ENCODE assay signal across 12 cellular contexts in genomic region chr7:73829921-73830617, GRCh38. TPM values are rescaled to one million over a fixed set of nuclear protein-coding genes. Genes with fewer than 3 reads are reported as not detected.
DNase-seq lines count a peak whose midpoint lies in the region; ATAC-seq and TF ChIP-seq lines count a peak whose summit lies in the region.
"Had no signal": no experiment of that assay in that cellular context is flagged by ENCODE, and none has a peak within 500 bp of the region (broad histone marks: within the 10 kb centered on the region; RNA-seq: fewer than 3 reads in every experiment).

No MANE protein-coding gene starts in this region.

- peak; percentile 68 for DNase-seq in DMS153 treated with DMSO at 0.1 percent for 48 hours (lab: John Stamatoyannopoulos, UW; ENCODE audit: unreplicated experiment)
- no peak for DNase-seq in foreskin keratinocyte
- DNase-seq in trophoblast cell: peak in 1 of 2 donors; percentile 48
- DNase-seq in HCEC 1CT: no peak
- no peak for DNase-seq in stimulated activated CD4-positive, alpha-beta T cell treated with anti-CD3 and anti-CD28 coated beads, Interleukin-15, amount 100 ng/mL, for 24 hours
- no peak for DNase-seq in RKO (ENCODE audit: low spot score)
- DNase-seq: activated CD4-positive, alpha-beta T cell treated with anti-CD3 and anti-CD28 coated beads, Interleukin-2, amount 50 U/mL, for 48 hours; dorsolateral prefrontal cortex; KG1; naive thymus-derived CD8-positive, alpha-beta T cell had no signal

- H2AK5ac ChIP-seq in trophoblast cell (ENCODE audit: low read length): peak overlapping the region; percentile 55

- H3K4me1 ChIP-seq in Loucy (ENCODE audit: insufficient read depth, low read length, poor library complexity, severe bottlenecking) (peaks cover 26% of the 10 kb centered on the region), foreskin keratinocyte (peaks cover 24% of the 10 kb centered on the region), trophoblast cell (ENCODE audit: control insufficient read depth in 1 of 2, insufficient read depth in 2 of 2, low read length in 2 of 2) (peaks cover 37 to 52% of the 10 kb centered on the region in 2 experiments)

- peak overlapping the region; percentile 55 for H3K4ac ChIP-seq in trophoblast cell (ENCODE audit: low read depth, low read length)

- H3K27ac ChIP-seq in foreskin keratinocyte: no peak overlapping the region
- peak overlapping the region; percentile 94 for H3K27ac ChIP-seq in trophoblast cell (ENCODE audit: low read depth, low read length)
- H3K27ac ChIP-seq: dorsolateral prefrontal cortex had no signal

- H3K4me2 ChIP-seq in Loucy (ENCODE audit: low read depth, low read length, poor library complexity, severe bottlenecking): no peak overlapping the region
- H3K4me2 ChIP-seq in trophoblast cell (ENCODE audit: low read length): peak overlapping the region; percentile 70

- TF ChIP-seq CTCF in Loucy (conservative IDR thresholded peaks at IDR 0.05; ENCODE audit: low read length) (peak; percentile 23), foreskin keratinocyte (conservative IDR thresholded peaks at IDR 0.05) (peak; percentile 6)

- no peaks in the 10 kb centered on the region; the same call in 1 of the 2 replicates for H3F3A ChIP-seq in Loucy (ENCODE audit: low read depth)

- H3K9me2 ChIP-seq in Loucy (replicated peaks; ENCODE audit: low read depth, low read length): no peaks in the 10 kb centered on the region

- H3K9me3 ChIP-seq in Loucy (ENCODE audit: insufficient read depth, low read depth, low read length) (no peaks in the 10 kb centered on the region), trophoblast cell (ENCODE audit: insufficient read depth, low read depth, low read length) (peaks cover 5% of the 10 kb centered on the region)

- no CpG with 5 or more reads among the region's 13 CpGs for WGBS in trophoblast cell (ENCODE audit: extremely low coverage, insufficient coverage, insufficient read length)

- H3K4me3 ChIP-seq in Loucy (ENCODE audit: low read length, poor library complexity, severe bottlenecking) (no peak overlapping the region), trophoblast cell (ENCODE audit: low read depth, low read length) (no peak overlapping the region)
- H3K4me3 ChIP-seq: dorsolateral prefrontal cortex had no signal

- peak overlapping the region; percentile 73 for H2BK120ac ChIP-seq in trophoblast cell (ENCODE audit: insufficient read depth, low read length, poor library complexity)

- peak overlapping the region; percentile 59 for H3K14ac ChIP-seq in trophoblast cell (ENCODE audit: low read length)

- peaks cover 43% of the 10 kb centered on the region for H3K79me1 ChIP-seq in trophoblast cell (ENCODE audit: low read length)

- peak overlapping the region; percentile 39 for H4K12ac ChIP-seq in trophoblast cell (ENCODE audit: low read depth, low read length)

- H2BK5ac ChIP-seq in trophoblast cell (ENCODE audit: low read depth, low read length, poor library complexity): peak overlapping the region; percentile 60

- H3K23ac ChIP-seq in trophoblast cell (ENCODE audit: low read length): no peak overlapping the region

- H4K20me1 ChIP-seq in Loucy (ENCODE audit: insufficient read depth, low read length, poor library complexity, severe bottlenecking): no peaks in the 10 kb centered on the region

- H3K36me3 ChIP-seq in Loucy (ENCODE audit: insufficient read depth, low read length) (no peaks in the 10 kb centered on the region), trophoblast cell (ENCODE audit: control insufficient read depth in 1 of 2, insufficient read depth in 2 of 2, low read length in 2 of 2) (peaks cover 0 to 3% of the 10 kb centered on the region in 2 experiments)

- H3K27me3 ChIP-seq in Loucy (ENCODE audit: insufficient read depth, low read length, poor library complexity, severe bottlenecking) (no peaks in the 10 kb centered on the region), foreskin keratinocyte (no peaks in the 10 kb centered on the region), trophoblast cell (ENCODE audit: insufficient read depth, low read length) (no peaks in the 10 kb centered on the region)

- ATAC-seq in foreskin keratinocyte (no peak), GM19351 (IDR thresholded peaks at IDR 0.05; ENCODE audit: unreplicated experiment) (no peak)
- ATAC-seq: naive thymus-derived CD8-positive, alpha-beta T cell had no signal

- H3K9ac ChIP-seq in Loucy (ENCODE audit: low read depth, low read length, poor library complexity, severe bottlenecking) (no peak overlapping the region), trophoblast cell (ENCODE audit: low read length) (no peak overlapping the region)

- H4K91ac ChIP-seq in trophoblast cell (ENCODE audit: low read depth, low read length): peak overlapping the region; percentile 96

- peak overlapping the region; percentile 58 for H4K8ac ChIP-seq in trophoblast cell (ENCODE audit: low read depth, low read length)

- H3K18ac ChIP-seq in trophoblast cell (ENCODE audit: low read length): peak overlapping the region; percentile 80

- H2BK12ac ChIP-seq in trophoblast cell (ENCODE audit: low read length): peak overlapping the region; percentile 76

- H3K79me2 ChIP-seq in Loucy (ENCODE audit: insufficient read depth, low read length) (no peaks in the 10 kb centered on the region), trophoblast cell (ENCODE audit: control insufficient read depth, insufficient read depth, low read length, poor library complexity) (peaks cover 21% of the 10 kb centered on the region)

- H2AFZ ChIP-seq in Loucy (ENCODE audit: low read length) (no peak overlapping the region), trophoblast cell (ENCODE audit: insufficient read depth, low read length, poor library complexity) (peak overlapping the region; percentile 7)

RNA-seq across cellular contexts. Expression of gene CLDN4, which starts 0.7 kb away (rescaled TPM):
- 8.1 and 16.9 TPM in 2 replicates for total RNA-seq in foreskin keratinocyte
- polyA plus RNA-seq in foreskin keratinocyte: 8.2 and 18.2 TPM in 2 replicates
- polyA plus RNA-seq in trophoblast cell (2013): 166 and 180 TPM in 2 replicates

RNA-seq across cellular contexts. Expression of gene METTL27, which starts 12.2 kb away (rescaled TPM):
- 11.8 and 18.0 TPM in 2 replicates for total RNA-seq in foreskin keratinocyte
- polyA plus RNA-seq in foreskin keratinocyte: 14.3 and 24.7 TPM in 2 replicates
- polyA plus RNA-seq in trophoblast cell (2013): 1.3 and 1.5 TPM in 2 replicates

RNA-seq across cellular contexts. Expression of gene TMEM270, which starts 30.9 kb away (rescaled TPM):
- not detected in 2 replicates for total RNA-seq in foreskin keratinocyte
- 0.16 TPM in 1 of 2 replicates, not detected in the other for polyA plus RNA-seq in foreskin keratinocyte
- not detected in 2 replicates for polyA plus RNA-seq in trophoblast cell (2013)
- total RNA-seq: naive thymus-derived CD8-positive, alpha-beta T cell had no signal
- polyA plus RNA-seq: naive thymus-derived CD8-positive, alpha-beta T cell had no signal

RNA-seq across cellular contexts. Expression of gene CLDN3, which starts 60.0 kb away (rescaled TPM):
- not detected in 2 replicates for total RNA-seq in foreskin keratinocyte
- not detected in 2 replicates for polyA plus RNA-seq in foreskin keratinocyte
- 7.3 and 7.6 TPM in 2 replicates for polyA plus RNA-seq in trophoblast cell (2013)
- total RNA-seq: naive thymus-derived CD8-positive, alpha-beta T cell had no signal
- polyA plus RNA-seq: naive thymus-derived CD8-positive, alpha-beta T cell had no signal
